24 cellular contexts compared by ENCODE assay signal in genomic region chr1:108865316-108865910, GRCh38. TPM values are rescaled to one million over a fixed set of nuclear protein-coding genes. Genes with fewer than 3 reads are reported as not detected.
DNase-seq lines count a peak whose midpoint lies in the region; ATAC-seq, FAIRE-seq and TF ChIP-seq lines count a peak whose summit lies in the region.
"Had no signal": no experiment of that assay in that cellular context is flagged by ENCODE, and none has a peak within 500 bp of the region (broad histone marks: within the 10 kb centered on the region; RNA-seq: fewer than 3 reads in every experiment).

No MANE protein-coding gene starts in this region.

- peaks cover 6% of the 10 kb centered on the region for H3K4me1 Mint-ChIP-seq in stimulated activated naive CD8-positive, alpha-beta T cell treated with anti-CD3 and anti-CD28 coated beads, Interleukin-15, amount 100 ng/mL, for 72 hours

- H3K36me3 ChIP-seq in K562 (ENCODE audit: control insufficient read depth, insufficient read depth, low read length) (no peaks in the 10 kb centered on the region), adrenal gland (replicated peaks in 1 of 2) (no peaks in the 10 kb centered on the region)
- H3K36me3 ChIP-seq: heart left ventricle, uterus, WERI-Rb-1 had no signal

- TF ChIP-seq POLR2A in K562 (conservative IDR thresholded peaks at IDR 0.05) (no peak), adrenal gland (IDR thresholded peaks at IDR 0.05) (no peak)

- intact Hi-C loops in K562 (cut with micrococcal nuclease) (loop anchor here (1.0 kb wide), 1 partner anchor 30 kb away; no protein-coding TSS in a partner anchor), left colon (cut with DNase I, micrococcal nuclease) (no loop called here), adrenal gland (cut with DNase I) (no loop called here)

- no peak for TF ChIP-seq CTCF in K562 (IDR thresholded peaks at IDR 0.05 in 2 of 3, conservative IDR thresholded peaks at IDR 0.05 in 1 of 3; ENCODE audit: insufficient read depth in 2 of 3, low read depth in 1 of 3, low read length in 3 of 3)
- no peak for TF ChIP-seq CTCF in GM13976 (IDR thresholded peaks at IDR 0.05; ENCODE audit: borderline replicate concordance, control extremely low read depth, extremely low read depth, insufficient read depth, missing control alignments)
- TF ChIP-seq CTCF in adrenal gland (IDR thresholded peaks at IDR 0.05), result no peak

- 0 out of 2 replicates have a peak overlapping the region, but pooled peaks have one; percentile 36 for H2AFZ ChIP-seq in K562 (ENCODE audit: low read depth, low read length)

- H3K27me3 ChIP-seq in K562 (ENCODE audit: control insufficient read depth in 2 of 2, insufficient read depth in 2 of 2, low read length in 2 of 2) (no peaks in the 10 kb centered on the region), adrenal gland (no peaks in the 10 kb centered on the region)
- H3K27me3 ChIP-seq: uterus had no signal

- CTCF ChIA-PET in K562 (lab: Yijun Ruan, JAX; ENCODE audit: low intra/inter-chr PET ratio), result no interaction called here

- H3K27ac ChIP-seq in K562 (ENCODE audit: extremely low read depth, low read depth, low read length) (no peak overlapping the region), adrenal gland (no peak overlapping the region)
- H3K27ac ChIP-seq: heart left ventricle, uterus, WERI-Rb-1 had no signal

- H3K4me1 ChIP-seq in K562 (replicated peaks in 1 of 2; ENCODE audit: control insufficient read depth in 2 of 2, insufficient read depth in 2 of 2, low read length in 2 of 2), result no peaks in the 10 kb centered on the region
- peaks cover 0 to 7% of the 10 kb centered on the region in 2 donors for H3K4me1 ChIP-seq in adrenal gland (replicated peaks in 1 of 2)
- H3K4me1 ChIP-seq: uterus had no signal

- H3K9me3 Mint-ChIP-seq in stimulated activated naive CD8-positive, alpha-beta T cell treated with anti-CD3 and anti-CD28 coated beads, Interleukin-15, amount 100 ng/mL, for 72 hours, result no peaks in the 10 kb centered on the region
- H3K9me3 Mint-ChIP-seq: activated naive CD4-positive, alpha-beta T cell treated with anti-CD3 and anti-CD28 coated beads, Interleukin-2, amount 10 ng/mL, durations not matched to agents 7 days and 5 days; activated T-cell treated with anti-CD3 and anti-CD28 coated beads, Interleukin-2, amount 50 U/mL, for 72 hours; HFFc6; memory B cell; T-helper 2 cell treated with Interferon-gamma antibody and Interleukin-4, amounts not matched to agents 5 μg/mL and 100 μg/mL, for 36 hours had no signal

- H3K79me2 ChIP-seq in K562 (ENCODE audit: control insufficient read depth, insufficient read depth, low read length), result no peaks in the 10 kb centered on the region

- no peak for ATAC-seq in stimulated activated naive CD8-positive, alpha-beta T cell treated with anti-CD3 and anti-CD28 coated beads, Interleukin-15, amount 100 ng/mL, for 72 hours
- ATAC-seq in stimulated activated naive CD8-positive, alpha-beta T cell treated with anti-CD3 and anti-CD28 coated beads, Interleukin-15, Interleukin-2, amounts not matched to agents 100 U/mL and 50 U/mL, for 24 hours, result no peak
- no peak; the same call in 1 of the 3 replicates for ATAC-seq in K562
- ATAC-seq in left colon, result peak; percentile 97
- ATAC-seq: activated CD8-positive, alpha-beta memory T cell treated with anti-CD3 and anti-CD28 coated beads, Interleukin-2, amount 10 ng/mL, durations not matched to agents 7 days and 5 days; activated T-cell treated with anti-CD3 and anti-CD28 coated beads, Interleukin-2, amount 50 U/mL, for 72 hours; heart left ventricle had no signal

- no peak for FAIRE-seq in K562 (lab: Jason Lieb, UNC)

- TF ChIP-seq EP300 in K562 (IDR thresholded peaks at IDR 0.05; ENCODE audit: low read length), result no peak

- H3K9ac ChIP-seq in K562 (ENCODE audit: insufficient read depth in 1 of 2, low read depth in 2 of 2, low read length in 2 of 2), result no peak overlapping the region

- 43% methylated on average over 4 of the region's 4 CpGs for WGBS in K562 (ENCODE audit: insufficient coverage, low coverage, missing lambda C conversion rate)
- 42 to 67% (median 53%) methylated on average over 4 of the region's 4 CpGs for WGBS in adrenal gland, 4 donors

- no peak for TF ChIP-seq RAD21 in K562 (CRISPR knock-in tag; conservative IDR thresholded peaks at IDR 0.05 in 1 of 2, IDR thresholded peaks at IDR 0.05 in 1 of 2)

- H3K9me3 ChIP-seq in K562 (replicated peaks; ENCODE audit: control insufficient read depth, insufficient read depth, low read depth, low read length), result no peaks in the 10 kb centered on the region
- H3K9me3 ChIP-seq in adrenal gland (replicated peaks in 1 of 3), result no peaks in the 10 kb centered on the region
- H3K9me3 ChIP-seq: heart left ventricle, uterus had no signal

- H3K4me3 Mint-ChIP-seq in stimulated activated naive CD8-positive, alpha-beta T cell treated with anti-CD3 and anti-CD28 coated beads, Interleukin-15, amount 100 ng/mL, for 72 hours, result no peak overlapping the region
- H3K4me3 Mint-ChIP-seq: activated CD4-positive, alpha-beta T cell treated with anti-CD3 and anti-CD28 coated beads, Interleukin-2, amount 10 ng/mL, durations not matched to agents 24 days and 14 days; activated CD8-positive, alpha-beta memory T cell treated with anti-CD3 and anti-CD28 coated beads, Interleukin-2, amount 10 ng/mL, durations not matched to agents 7 days and 5 days; activated naive CD4-positive, alpha-beta T cell treated with anti-CD3 and anti-CD28 coated beads, Interleukin-2, amount 10 ng/mL, durations not matched to agents 7 days and 5 days; activated T-cell treated with anti-CD3 and anti-CD28 coated beads, Interleukin-2, amount 50 U/mL, for 72 hours; HFFc6; memory B cell; T-helper 2 cell treated with Interferon-gamma antibody and Interleukin-4, amounts not matched to agents 5 μg/mL and 100 μg/mL, for 36 hours had no signal

- H3K9me1 ChIP-seq in K562 (ENCODE audit: control insufficient read depth, insufficient read depth, low read length), result no peaks in the 10 kb centered on the region

- in situ Hi-C loops in K562 (cut with MboI), result no loop called here
- in situ Hi-C loops in GM13976 (cut with MboI; ENCODE audit: low sequenced_read_pairs, unreplicated experiment), result loop anchor here (25.0 kb wide), 1 partner anchor 97 kb away; the partner anchor contains the start of gene CLCC1

- peak overlapping the region; percentile 20 to 74 for H3K27ac Mint-ChIP-seq in stimulated activated naive CD8-positive, alpha-beta T cell treated with anti-CD3 and anti-CD28 coated beads, Interleukin-15, amount 100 ng/mL, for 72 hours
- H3K27ac Mint-ChIP-seq: activated CD4-positive, alpha-beta T cell treated with anti-CD3 and anti-CD28 coated beads, Interleukin-2, amount 10 ng/mL, durations not matched to agents 24 days and 14 days; activated CD8-positive, alpha-beta memory T cell treated with anti-CD3 and anti-CD28 coated beads, Interleukin-2, amount 10 ng/mL, durations not matched to agents 7 days and 5 days; activated naive CD4-positive, alpha-beta T cell treated with anti-CD3 and anti-CD28 coated beads, Interleukin-2, amount 10 ng/mL, durations not matched to agents 7 days and 5 days; activated T-cell treated with anti-CD3 and anti-CD28 coated beads, Interleukin-2, amount 50 U/mL, for 72 hours; HFFc6; memory B cell; T-helper 2 cell treated with Interferon-gamma antibody and Interleukin-4, amounts not matched to agents 5 μg/mL and 100 μg/mL, for 36 hours had no signal

- H3K27me3 Mint-ChIP-seq in stimulated activated naive CD8-positive, alpha-beta T cell treated with anti-CD3 and anti-CD28 coated beads, Interleukin-15, amount 100 ng/mL, for 72 hours, result peaks cover 16% of the 10 kb centered on the region

- BruUV-seq in K562 (replicated peaks; lab: Mats Ljungman, UMichigan), result no TSS peak

- no peak overlapping the region for H3K4me2 ChIP-seq in K562 (ENCODE audit: insufficient read depth, low read length)

- H4K20me1 ChIP-seq in K562 (replicated peaks; ENCODE audit: control insufficient read depth, insufficient read depth, low read length), result no peaks in the 10 kb centered on the region

- no peak overlapping the region for H3K4me3 ChIP-seq in K562
- H3K4me3 ChIP-seq in adrenal gland, result no peak overlapping the region
- H3K4me3 ChIP-seq: heart left ventricle, uterus had no signal

- POLR2A ChIA-PET in K562 (lab: Yijun Ruan, JAX), result interaction anchor here (0.9 to 1.0 kb wide), 2 partner anchors 13 to 15 kb away, joined by 3 to 5 read pairs; no protein-coding TSS in a partner anchor

- DNase-seq in stimulated activated naive CD8-positive, alpha-beta T cell treated with anti-CD3 and anti-CD28 coated beads, Interleukin-15, amount 100 ng/mL, for 72 hours, result no peak
- DNase-seq in stimulated activated naive CD8-positive, alpha-beta T cell treated with anti-CD3 and anti-CD28 coated beads, Interleukin-15, Interleukin-2, amounts not matched to agents 100 U/mL and 50 U/mL, for 24 hours, result no peak
- no peak for DNase-seq in K562 (ENCODE audit: extremely low read depth in 1 of 4, low spot score in 3 of 4)
- DNase-seq in left colon, result peak; percentile 23 to 55
- no peak for DNase-seq in GM13976 (ENCODE audit: low spot score)
- no peak for DNase-seq in NCI-H446 (lab: John Stamatoyannopoulos, UW)
- DNase-seq in adrenal gland, result no peak
- DNase-seq in activated gamma-delta T cell treated with Interleukin-2 at 50 U/mL for 16 hours, result no peak
- DNase-seq: activated CD4-positive, alpha-beta T cell treated with anti-CD3 and anti-CD28 coated beads, Interleukin-2, amount 10 ng/mL, durations not matched to agents 24 days and 14 days; activated CD8-positive, alpha-beta memory T cell treated with anti-CD3 and anti-CD28 coated beads, Interleukin-2, amount 10 ng/mL, durations not matched to agents 7 days and 5 days; activated naive CD4-positive, alpha-beta T cell treated with anti-CD3 and anti-CD28 coated beads, Interleukin-2, amount 10 ng/mL, durations not matched to agents 7 days and 5 days; activated T-cell treated with anti-CD3 and anti-CD28 coated beads, Interleukin-2, amount 50 U/mL, for 72 hours; amygdala; heart left ventricle; HFFc6; NCI-H1436 treated with DMSO at 0.1 percent for 48 hours; NCI-H2107; NCI-H748 treated with DMSO at 0.1 percent for 48 hours; occipital lobe; retina; uterus; WERI-Rb-1 had no signal

RNA-seq across cellular contexts. Expression of gene AKNAD1, which starts 8.5 kb away (rescaled TPM):
- total RNA-seq in K562 (2011; cell fraction: chromatin; rRNA removed; ENCODE audit: low replicate concordance), result not detected in 2 replicates
- total RNA-seq in K562 (2011; cell fraction: nucleolus; rRNA removed), result not detected in 2 replicates
- not detected in 2 replicates for total RNA-seq in K562 (2011; cell fraction: nucleoplasm; rRNA removed)
- total RNA-seq in K562 (2014; rRNA removed) (not detected in 2 replicates), K562 (2014; rRNA removed; fragmentation: Illumina TruSeq; extraction: Trizol) (not detected in 2 replicates), K562 (2015; rRNA removed; fragmentation: Illumina TruSeq; extraction: Trizol) (not detected in 2 replicates), K562 (2021) (not detected in 2 replicates), left colon (not detected), adrenal gland (1 to 10 TPM in 4 of 8 donors, under 1 TPM in 2, not detected in 2; 0.46 to 2.6 (median 1.3) TPM)
- polyA plus RNA-seq in K562 (2011; rRNA removed) (not detected in 2 replicates), K562 (2014; fragmentation: Illumina TruSeq; extraction: Trizol) (0.30 TPM in 1 of 2 replicates, not detected in the other), K562 (2014; fragmentation: Nextera tagmentation; extraction: Ambion mirVana) (under 1 TPM in 1 of 2 experiments, not detected in 1; 0.13 TPM), K562 (2014; rRNA removed) (not detected in 2 replicates), adrenal gland (1 to 10 TPM in 2 of 3 donors, under 1 TPM in 1; 0.35 to 8.5 (median 3.3) TPM)
- polyA plus RNA-seq in K562 (2011; cell fraction: cytosol; rRNA removed), result not detected in 2 replicates
- not detected in 2 replicates for polyA plus RNA-seq in K562 (2011; cell fraction: nucleus; rRNA removed)
- not detected in 2 replicates for polyA plus RNA-seq in K562 (2012)
- polyA minus RNA-seq in K562 (2011; rRNA and poly(A)+ RNA removed), result not detected in 2 replicates
- not detected in 2 replicates for polyA minus RNA-seq in K562 (2011; cell fraction: cytosol; rRNA and poly(A)+ RNA removed)
- polyA minus RNA-seq in K562 (2011; cell fraction: nucleus; rRNA and poly(A)+ RNA removed), result not detected in 2 replicates
- total RNA-seq: activated CD4-positive, alpha-beta T cell treated with anti-CD3 and anti-CD28 coated beads, Interleukin-2, amount 10 ng/mL, durations not matched to agents 24 days and 14 days; activated CD8-positive, alpha-beta memory T cell treated with anti-CD3 and anti-CD28 coated beads, Interleukin-2, amount 10 ng/mL, durations not matched to agents 7 days and 5 days; activated T-cell treated with anti-CD3 and anti-CD28 coated beads, Interleukin-2, amount 50 U/mL, for 72 hours had no signal

RNA-seq across cellular contexts. Expression of gene GPSM2, which starts 11.4 kb away (rescaled TPM):
- 18.4 and 43.2 TPM in 2 replicates for total RNA-seq in K562 (2011; cell fraction: chromatin; rRNA removed; ENCODE audit: low replicate concordance)
- total RNA-seq in K562 (2011; cell fraction: nucleolus; rRNA removed), result 7.0 and 7.4 TPM in 2 replicates
- total RNA-seq in K562 (2011; cell fraction: nucleoplasm; rRNA removed), result 17.6 and 19.1 TPM in 2 replicates
- total RNA-seq in K562 (2014; rRNA removed), result 27.0 and 29.2 TPM in 2 replicates
- total RNA-seq in K562 (2014; rRNA removed; fragmentation: Illumina TruSeq; extraction: Trizol), result 39.1 and 41.5 TPM in 2 replicates
- total RNA-seq in K562 (2015; rRNA removed; fragmentation: Illumina TruSeq; extraction: Trizol), result 40.9 and 50.8 TPM in 2 replicates
- 28.9 and 32.1 TPM in 2 replicates for total RNA-seq in K562 (2021)
- polyA plus RNA-seq in K562 (2011; rRNA removed), result 28.1 and 37.8 TPM in 2 replicates
- polyA plus RNA-seq in K562 (2011; cell fraction: cytosol; rRNA removed), result 10.8 and 18.3 TPM in 2 replicates
- polyA plus RNA-seq in K562 (2011; cell fraction: nucleus; rRNA removed), result 9.1 and 14.4 TPM in 2 replicates
- polyA plus RNA-seq in K562 (2012), result 21.8 and 25.7 TPM in 2 replicates
- 25.2 and 34.4 TPM in 2 replicates for polyA plus RNA-seq in K562 (2014; fragmentation: Illumina TruSeq; extraction: Trizol)
- 1 to 10 TPM; 7.8 to 8.4 TPM for polyA plus RNA-seq in K562 (2014; fragmentation: Nextera tagmentation; extraction: Ambion mirVana)
- 26.5 and 28.5 TPM in 2 replicates for polyA plus RNA-seq in K562 (2014; rRNA removed)
- 45.9 and 46.7 TPM in 2 replicates for polyA minus RNA-seq in K562 (2011; rRNA and poly(A)+ RNA removed)
- polyA minus RNA-seq in K562 (2011; cell fraction: cytosol; rRNA and poly(A)+ RNA removed), result 19.4 and 22.1 TPM in 2 replicates
- polyA minus RNA-seq in K562 (2011; cell fraction: nucleus; rRNA and poly(A)+ RNA removed), result 7.5 and 17.2 TPM in 2 replicates
- 10 to 100 TPM; 22.5 to 28.7 TPM for total RNA-seq in left colon
- total RNA-seq in adrenal gland, result 10 to 100 TPM in 3 of 8 donors, 1 to 10 TPM in 5; 1.9 to 22.9 (median 6.9) TPM
- 1 to 10 TPM; 1.4 to 4.3 (median 3.7) TPM for polyA plus RNA-seq in adrenal gland

Comparison
In these comparisons a context has a peak if more than half of its experiments do, and no peak if none do; other contexts are left out.
1. DNase-seq: peak in left colon (2 of 2); none in stimulated activated naive CD8-positive, alpha-beta T cell treated with anti-CD3 and anti-CD28 coated beads, Interleukin-15, amount 100 ng/mL, for 72 hours (0 of 2), stimulated activated naive CD8-positive, alpha-beta T cell treated with anti-CD3 and anti-CD28 coated beads, Interleukin-15, Interleukin-2, amounts not matched to agents 100 U/mL and 50 U/mL, for 24 hours (single experiment), K562 (0 of 4), GM13976 (single experiment), NCI-H446 (0 of 2), adrenal gland (0 of 7) and activated gamma-delta T cell treated with Interleukin-2 at 50 U/mL for 16 hours (single experiment).